Comparison of ENCODE assay signal across 15 cellular contexts in genomic region chr1:31570906-31571305, GRCh38. TPM values are rescaled to one million over a fixed set of nuclear protein-coding genes. Genes with fewer than 3 reads are reported as not detected.
"Had no signal": no experiment of that assay in that cellular context is flagged by ENCODE, and none has a peak within 500 bp of the region (broad histone marks: within the 10 kb centered on the region; RNA-seq: fewer than 3 reads in every experiment).

No MANE protein-coding gene starts in this region.

- DNase-seq: activated CD4-positive, alpha-beta memory T cell treated with anti-CD3 and anti-CD28 coated beads for 36 hours; activated CD4-positive, alpha-beta T cell treated with anti-CD3 and anti-CD28 coated beads for 1 hour; activated naive CD8-positive, alpha-beta T cell treated with anti-CD3 and anti-CD28 coated beads, Interleukin-2, amount 10 ng/mL, durations not matched to agents 7 days and 5 days; activated T-cell treated with anti-CD3 and anti-CD28 coated beads, Interleukin-2, amount 50 U/mL, for 4 hours; aorta; esophagus squamous epithelium; gastrocnemius medialis; heart right ventricle; left lung; nephron progenitor cell; stimulated activated CD4-positive, alpha-beta T cell treated with anti-CD3 and anti-CD28 coated beads, Interleukin-12 subunit alpha, Interleukin-12 subunit beta, amount 100 ng/mL, for 4 hours; T-helper 9 cell; uterus had no signal

- ATAC-seq: activated T-cell treated with anti-CD3 and anti-CD28 coated beads, Interleukin-2, amount 50 U/mL, for 4 hours; gastrocnemius medialis; heart right ventricle; left lung; sciatic nerve had no signal

- H3K9me3 ChIP-seq: esophagus squamous epithelium, gastrocnemius medialis, heart right ventricle, left lung, testis, uterus had no signal

- H3K27ac ChIP-seq: esophagus squamous epithelium, gastrocnemius medialis, left lung, testis had no signal

- H3K4me3 ChIP-seq: esophagus squamous epithelium, gastrocnemius medialis, heart right ventricle, left lung, testis, uterus had no signal

- H3K27me3 ChIP-seq: esophagus squamous epithelium, gastrocnemius medialis, heart right ventricle, testis, uterus had no signal

- H3K36me3 ChIP-seq: esophagus squamous epithelium, gastrocnemius medialis, heart right ventricle, left lung, uterus had no signal

RNA-seq across cellular contexts. Expression of gene TINAGL1, which starts 5.4 kb away (rescaled TPM):
- total RNA-seq: activated CD4-positive, alpha-beta memory T cell treated with anti-CD3 and anti-CD28 coated beads for 36 hours; activated naive CD8-positive, alpha-beta T cell treated with anti-CD3 and anti-CD28 coated beads, Interleukin-2, amount 10 ng/mL, durations not matched to agents 7 days and 5 days had no signal

RNA-seq across cellular contexts. Expression of gene HCRTR1, which starts 46.6 kb away (rescaled TPM):
- total RNA-seq: activated CD4-positive, alpha-beta memory T cell treated with anti-CD3 and anti-CD28 coated beads for 36 hours; activated naive CD8-positive, alpha-beta T cell treated with anti-CD3 and anti-CD28 coated beads, Interleukin-2, amount 10 ng/mL, durations not matched to agents 7 days and 5 days; activated T-cell treated with anti-CD3 and anti-CD28 coated beads, Interleukin-2, amount 50 U/mL, for 4 hours; left lung; uterus had no signal
